12 cellular contexts compared by ENCODE assay signal in the genomic region with DNA sequence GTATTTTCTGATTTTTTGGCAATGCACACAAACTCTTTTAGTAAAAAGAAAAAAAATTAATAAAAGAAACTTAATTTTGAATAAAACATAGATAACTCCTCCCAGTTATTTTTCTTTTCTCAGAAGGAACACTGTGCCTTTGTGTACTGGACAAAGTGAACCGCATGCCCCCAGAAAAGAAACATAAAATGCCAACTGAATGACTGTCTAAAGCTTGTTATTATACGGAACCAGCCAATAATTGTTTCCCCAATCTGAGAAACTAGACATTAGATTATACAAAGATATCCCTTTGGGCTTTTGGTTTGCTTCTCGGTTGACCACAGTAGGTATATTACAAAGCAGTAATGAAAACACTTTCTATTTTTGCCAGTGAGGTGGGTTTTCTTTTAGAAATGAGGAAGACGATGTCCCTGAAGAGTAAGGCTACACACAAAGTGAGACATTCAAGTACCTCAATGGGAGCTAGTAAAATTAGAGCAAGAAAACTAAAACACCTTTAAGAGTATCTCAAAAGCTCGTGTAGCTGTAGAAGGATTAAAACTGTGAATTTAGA. TPM values are rescaled to one million over a fixed set of nuclear protein-coding genes. Genes with fewer than 3 reads are reported as not detected.
DNase-seq lines count a peak whose midpoint lies in the region; ATAC-seq, FAIRE-seq and TF ChIP-seq lines count a peak whose summit lies in the region.
"Not testable (repeated sequence)": the region's sequence is repeated elsewhere in the genome, so short reads cannot be mapped to it uniquely, and the experiment has no call there.
"Had no signal": no experiment of that assay in that cellular context is flagged by ENCODE, and none has a peak within 500 bp of the region (broad histone marks: within the 10 kb centered on the region; RNA-seq: fewer than 3 reads in every experiment).

No MANE protein-coding gene starts in this region.

- not testable (repeated sequence) for H3K4ac ChIP-seq in H1 (replicated peaks; ENCODE audit: insufficient read length, low read depth, low read length)

- H3K4me3 Mint-ChIP-seq in stimulated activated memory B cell treated with anti-CD40 and anti-IgM and Interleukin-4, amounts not matched to agents 10 μg/mL and 1 μg/mL and 100 μg/mL, for 72 hours, result not testable (repeated sequence)

- not testable (repeated sequence) for H3K36me3 Mint-ChIP-seq in stimulated activated memory B cell treated with anti-CD40 and anti-IgM and Interleukin-4, amounts not matched to agents 10 μg/mL and 1 μg/mL and 100 μg/mL, for 72 hours

- not testable (repeated sequence) for H2BK20ac ChIP-seq in H1 (ENCODE audit: low read length)

- ATAC-seq in GM18868 (IDR thresholded peaks at IDR 0.05; ENCODE audit: unreplicated experiment) (peak; percentile 73), GM21528 (IDR thresholded peaks at IDR 0.05; ENCODE audit: low FRiP score, unreplicated experiment) (peak; percentile 44), HG02870 (IDR thresholded peaks at IDR 0.05; ENCODE audit: unreplicated experiment) (peak; percentile 49), HG03354 (IDR thresholded peaks at IDR 0.05; ENCODE audit: poor library complexity, severe bottlenecking, unreplicated experiment) (peak; percentile 65), HG03571 (IDR thresholded peaks at IDR 0.05; ENCODE audit: unreplicated experiment) (peak; percentile 48)
- ATAC-seq in stimulated activated memory B cell treated with anti-CD40 and anti-IgM and Interleukin-4, amounts not matched to agents 10 μg/mL and 1 μg/mL and 100 μg/mL, for 72 hours, result peak; percentile 70

- H2BK12ac ChIP-seq in H1 (ENCODE audit: low read depth, low read length), result not testable (repeated sequence)

- CTCF ChIA-PET in H1 (lab: Charles Lee; ENCODE audit: partially characterized antibody), result interaction anchor here (0.6 kb wide), 1 partner anchor 291 kb away, joined by 3 read pairs; no protein-coding TSS in a partner anchor

- 93% methylated on average over 5 of the region's 5 CpGs; no CpG with 5 or more reads in 1 of the 2 experiments for WGBS in H1 (ENCODE audit: extremely low coverage in 1 of 2, insufficient coverage in 1 of 2, insufficient read length in 1 of 2, insufficient replicate concordance in 2 of 2, low coverage in 1 of 2, low lambda C conversion rate in 2 of 2, missing lambda C conversion rate in 1 of 2), 2 experiments

- not testable (repeated sequence) for TF ChIP-seq CTCF in H1 (IDR thresholded peaks at IDR 0.05; ENCODE audit: control extremely low read depth in 1 of 3, insufficient read depth in 1 of 3, low read depth in 1 of 3, low read length in 3 of 3)

- not testable (repeated sequence) for H2BK15ac ChIP-seq in H1 (ENCODE audit: low read length)

- not testable (repeated sequence) for H3K4me2 ChIP-seq in H1 (ENCODE audit: insufficient read depth in 1 of 2, low read depth in 2 of 2, low read length in 2 of 2)

- not testable (repeated sequence) for H2AFZ ChIP-seq in H1 (ENCODE audit: low read length)

- not testable (repeated sequence) for H3K9me3 Mint-ChIP-seq in stimulated activated memory B cell treated with anti-CD40 and anti-IgM and Interleukin-4, amounts not matched to agents 10 μg/mL and 1 μg/mL and 100 μg/mL, for 72 hours

- H3K27ac Mint-ChIP-seq in stimulated activated memory B cell treated with anti-CD40 and anti-IgM and Interleukin-4, amounts not matched to agents 10 μg/mL and 1 μg/mL and 100 μg/mL, for 72 hours, result not testable (repeated sequence)

- FAIRE-seq in GM12892 (lab: Jason Lieb, UNC) (peak; percentile 30), H1 (lab: Jason Lieb, UNC) (peak; percentile 39)

- not testable (repeated sequence) for H3K27ac ChIP-seq in H1 (ENCODE audit: low read depth, low read length)

- H2BK5ac ChIP-seq in H1 (ENCODE audit: low read depth, low read length), result not testable (repeated sequence)

- H3K4me3 ChIP-seq in H1 (ENCODE audit: extremely low read depth in 1 of 4, insufficient read depth in 2 of 4, low read depth in 3 of 4, low read length in 4 of 4), result not testable (repeated sequence)

- H4K91ac ChIP-seq in H1 (replicated peaks; ENCODE audit: insufficient read length, low read length), result not testable (repeated sequence)

- H4K8ac ChIP-seq in H1 (ENCODE audit: extremely low read depth, insufficient read depth, low read length), result not testable (repeated sequence)

- H2BK120ac ChIP-seq in H1 (replicated peaks; ENCODE audit: low read depth, low read length), result not testable (repeated sequence)

- not testable (repeated sequence) for H4K20me1 ChIP-seq in H1 (replicated peaks in 1 of 2; ENCODE audit: control insufficient read depth in 1 of 2, insufficient read depth in 2 of 2, low read length in 2 of 2)

- H3K36me3 ChIP-seq in H1 (ENCODE audit: control insufficient read depth in 2 of 4, insufficient read depth in 4 of 4, low read length in 3 of 4), result not testable (repeated sequence)

- DNase-seq in GM12892 (ENCODE audit: insufficient read length); H1 (ENCODE audit: low read depth in 1 of 2, low spot score in 2 of 2): not testable (repeated sequence)

- not testable (repeated sequence) for H2AK5ac ChIP-seq in H1 (ENCODE audit: low read depth, low read length)

- not testable (repeated sequence) for H3K56ac ChIP-seq in H1 (replicated peaks; ENCODE audit: insufficient read length, low read depth, low read length)

- not testable (repeated sequence) for H3K79me2 ChIP-seq in H1 (ENCODE audit: control insufficient read depth in 1 of 2, insufficient read depth in 2 of 2, low read length in 2 of 2)

- POLR2A ChIA-PET in H1 (lab: Charles Lee; ENCODE audit: partially characterized antibody), result not testable (repeated sequence)

- not testable (repeated sequence) for H3K4me1 ChIP-seq in H1 (replicated peaks in 1 of 4; ENCODE audit: control insufficient read depth in 3 of 4, insufficient read depth in 4 of 4, low read length in 3 of 4)

- TF ChIP-seq EP300 in H1 (IDR thresholded peaks at IDR 0.05; ENCODE audit: borderline replicate concordance in 1 of 2, low read depth in 2 of 2, low read length in 2 of 2), result not testable (repeated sequence)

- H3K4me1 Mint-ChIP-seq in stimulated activated memory B cell treated with anti-CD40 and anti-IgM and Interleukin-4, amounts not matched to agents 10 μg/mL and 1 μg/mL and 100 μg/mL, for 72 hours, result not testable (repeated sequence)

- not testable (repeated sequence) for H3K9me3 ChIP-seq in H1 (ENCODE audit: insufficient read depth in 2 of 2, low read depth in 1 of 2, low read length in 1 of 2)

- H3K23me2 ChIP-seq in H1 (ENCODE audit: low read depth, low read length), result not testable (repeated sequence)

- H3K27me3 Mint-ChIP-seq in stimulated activated memory B cell treated with anti-CD40 and anti-IgM and Interleukin-4, amounts not matched to agents 10 μg/mL and 1 μg/mL and 100 μg/mL, for 72 hours, result peaks cover 31% of the 10 kb centered on the region

- H3K79me1 ChIP-seq in H1 (ENCODE audit: low read depth, low read length), result not testable (repeated sequence)

- not testable (repeated sequence) for H3K14ac ChIP-seq in H1 (ENCODE audit: insufficient read length)

- not testable (repeated sequence) for H3K23ac ChIP-seq in H1 (ENCODE audit: insufficient read length)

- H3K18ac ChIP-seq in H1 (ENCODE audit: extremely low read depth, low read length), result not testable (repeated sequence)

- H3K9ac ChIP-seq in H1 (replicated peaks in 1 of 4; ENCODE audit: extremely low read depth in 1 of 4, low read depth in 3 of 4, low read length in 3 of 4), result not testable (repeated sequence)

- not testable (repeated sequence) for H4K5ac ChIP-seq in H1 (ENCODE audit: insufficient read length, low read depth, low read length)

- not testable (repeated sequence) for TF ChIP-seq POLR2A in GM12892 (IDR thresholded peaks at IDR 0.05; ENCODE audit: low read depth, low read length); H1 (IDR thresholded peaks at IDR 0.05; ENCODE audit: control extremely low read depth in 1 of 2, low read depth in 2 of 2, low read length in 2 of 2)

- H3K27me3 ChIP-seq in H1 (replicated peaks in 1 of 4; ENCODE audit: control insufficient read depth in 3 of 4, extremely low read depth in 1 of 4, insufficient read depth in 3 of 4, low read length in 3 of 4), result not testable (repeated sequence)

- TF ChIP-seq RAD21 in H1 (IDR thresholded peaks at IDR 0.05 in 1 of 2, conservative IDR thresholded peaks at IDR 0.05 in 1 of 2; ENCODE audit: low read depth in 2 of 2, low read length in 2 of 2), result not testable (repeated sequence)

RNA-seq across cellular contexts. Expression of a gene that starts 25.3 kb away (rescaled TPM):
- not detected for polyA plus RNA-seq in GM12892 (2012; ENCODE audit: missing spikeins)
- total RNA-seq in H1 (2021; fragmentation: NEBNext Ultra II Directional; extraction: Animal tissue kit (Norgen Biotek cat#: 25700)), result 0.26 and 0.29 TPM in 2 replicates
- polyA plus RNA-seq in H1 (2011; rRNA removed), result 0.08 TPM in 2 replicates
- 0.09 TPM for polyA plus RNA-seq in H1 (2011; cell fraction: cytosol; rRNA removed)
- 0.07 TPM for polyA plus RNA-seq in H1 (2011; cell fraction: nucleus; rRNA removed)
- polyA plus RNA-seq in H1 (2012, experiment 1 of 2), result 0.09 TPM in 3 of 4 replicates, not detected in the other
- polyA plus RNA-seq in H1 (2012, experiment 2 of 2), result not detected
- polyA plus RNA-seq in H1 (2013, experiment 1 of 2), result 0.08 TPM
- 0.11 TPM for polyA plus RNA-seq in H1 (2013, experiment 2 of 2)
- 0.20 and 0.69 TPM in 2 replicates for polyA minus RNA-seq in H1 (2011; rRNA and poly(A)+ RNA removed)
- polyA minus RNA-seq in H1 (2011; cell fraction: cytosol; rRNA and poly(A)+ RNA removed), result not detected
- polyA minus RNA-seq in H1 (2011; cell fraction: nucleus; rRNA and poly(A)+ RNA removed), result 1.8 TPM
- total RNA-seq: H9, HFFc6, NCI-H460, T-helper 17 cell had no signal
